Comparison of ENCODE assay signal across 1 cellular context in the genomic region with DNA sequence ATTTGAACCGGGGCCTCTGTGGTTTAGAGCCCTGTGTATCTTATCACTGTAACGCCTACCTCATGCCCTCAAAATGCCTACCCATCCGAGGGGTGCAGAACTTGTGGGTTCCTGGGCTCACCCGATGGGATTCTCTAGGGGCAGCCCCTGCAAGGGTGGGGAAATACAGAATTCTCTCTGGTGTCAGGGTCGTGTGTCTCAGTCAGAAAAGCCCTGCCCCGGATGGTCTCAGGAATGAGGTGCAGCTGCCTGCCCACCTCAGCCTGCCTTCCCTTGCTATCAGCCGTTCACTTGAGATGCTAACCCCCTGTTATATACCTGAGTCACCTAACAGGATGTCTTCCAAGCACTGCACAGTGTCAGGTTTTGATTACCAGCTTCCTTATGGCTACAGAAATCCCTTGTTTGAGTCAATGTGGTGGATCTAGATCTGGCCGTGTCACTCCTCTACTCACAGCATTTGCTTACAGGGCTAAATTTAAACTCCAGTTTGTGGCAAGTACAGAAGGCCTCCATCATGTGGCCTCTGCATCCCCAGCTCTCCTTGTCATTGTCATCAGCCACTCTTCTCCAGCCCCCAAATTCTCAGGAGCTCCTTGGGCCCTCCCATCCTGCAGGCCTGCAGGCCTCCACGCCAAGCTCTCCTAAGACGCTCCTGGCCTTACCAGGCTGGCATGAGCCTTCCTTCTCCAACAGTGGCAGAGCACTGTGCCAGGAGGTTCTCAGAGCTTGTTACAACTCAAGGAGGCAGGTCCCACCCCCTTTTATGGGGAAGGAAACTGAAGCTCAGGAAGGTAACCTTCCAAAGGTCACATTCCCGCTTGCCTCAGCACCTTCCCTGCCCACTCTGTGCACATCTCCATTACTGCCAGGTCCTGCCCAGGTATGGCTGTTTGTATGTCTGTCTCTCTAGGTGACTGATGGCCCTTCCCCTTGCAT.
TF ChIP-seq lines count a peak whose summit lies in the region.

No MANE protein-coding gene starts in this region.

TF ChIP-seq in GM23338, 12 proteins besides CTCF, POLR2A, EP300 and RAD21 (continued from another document):
- TF ChIP-seq, protein P1, sequence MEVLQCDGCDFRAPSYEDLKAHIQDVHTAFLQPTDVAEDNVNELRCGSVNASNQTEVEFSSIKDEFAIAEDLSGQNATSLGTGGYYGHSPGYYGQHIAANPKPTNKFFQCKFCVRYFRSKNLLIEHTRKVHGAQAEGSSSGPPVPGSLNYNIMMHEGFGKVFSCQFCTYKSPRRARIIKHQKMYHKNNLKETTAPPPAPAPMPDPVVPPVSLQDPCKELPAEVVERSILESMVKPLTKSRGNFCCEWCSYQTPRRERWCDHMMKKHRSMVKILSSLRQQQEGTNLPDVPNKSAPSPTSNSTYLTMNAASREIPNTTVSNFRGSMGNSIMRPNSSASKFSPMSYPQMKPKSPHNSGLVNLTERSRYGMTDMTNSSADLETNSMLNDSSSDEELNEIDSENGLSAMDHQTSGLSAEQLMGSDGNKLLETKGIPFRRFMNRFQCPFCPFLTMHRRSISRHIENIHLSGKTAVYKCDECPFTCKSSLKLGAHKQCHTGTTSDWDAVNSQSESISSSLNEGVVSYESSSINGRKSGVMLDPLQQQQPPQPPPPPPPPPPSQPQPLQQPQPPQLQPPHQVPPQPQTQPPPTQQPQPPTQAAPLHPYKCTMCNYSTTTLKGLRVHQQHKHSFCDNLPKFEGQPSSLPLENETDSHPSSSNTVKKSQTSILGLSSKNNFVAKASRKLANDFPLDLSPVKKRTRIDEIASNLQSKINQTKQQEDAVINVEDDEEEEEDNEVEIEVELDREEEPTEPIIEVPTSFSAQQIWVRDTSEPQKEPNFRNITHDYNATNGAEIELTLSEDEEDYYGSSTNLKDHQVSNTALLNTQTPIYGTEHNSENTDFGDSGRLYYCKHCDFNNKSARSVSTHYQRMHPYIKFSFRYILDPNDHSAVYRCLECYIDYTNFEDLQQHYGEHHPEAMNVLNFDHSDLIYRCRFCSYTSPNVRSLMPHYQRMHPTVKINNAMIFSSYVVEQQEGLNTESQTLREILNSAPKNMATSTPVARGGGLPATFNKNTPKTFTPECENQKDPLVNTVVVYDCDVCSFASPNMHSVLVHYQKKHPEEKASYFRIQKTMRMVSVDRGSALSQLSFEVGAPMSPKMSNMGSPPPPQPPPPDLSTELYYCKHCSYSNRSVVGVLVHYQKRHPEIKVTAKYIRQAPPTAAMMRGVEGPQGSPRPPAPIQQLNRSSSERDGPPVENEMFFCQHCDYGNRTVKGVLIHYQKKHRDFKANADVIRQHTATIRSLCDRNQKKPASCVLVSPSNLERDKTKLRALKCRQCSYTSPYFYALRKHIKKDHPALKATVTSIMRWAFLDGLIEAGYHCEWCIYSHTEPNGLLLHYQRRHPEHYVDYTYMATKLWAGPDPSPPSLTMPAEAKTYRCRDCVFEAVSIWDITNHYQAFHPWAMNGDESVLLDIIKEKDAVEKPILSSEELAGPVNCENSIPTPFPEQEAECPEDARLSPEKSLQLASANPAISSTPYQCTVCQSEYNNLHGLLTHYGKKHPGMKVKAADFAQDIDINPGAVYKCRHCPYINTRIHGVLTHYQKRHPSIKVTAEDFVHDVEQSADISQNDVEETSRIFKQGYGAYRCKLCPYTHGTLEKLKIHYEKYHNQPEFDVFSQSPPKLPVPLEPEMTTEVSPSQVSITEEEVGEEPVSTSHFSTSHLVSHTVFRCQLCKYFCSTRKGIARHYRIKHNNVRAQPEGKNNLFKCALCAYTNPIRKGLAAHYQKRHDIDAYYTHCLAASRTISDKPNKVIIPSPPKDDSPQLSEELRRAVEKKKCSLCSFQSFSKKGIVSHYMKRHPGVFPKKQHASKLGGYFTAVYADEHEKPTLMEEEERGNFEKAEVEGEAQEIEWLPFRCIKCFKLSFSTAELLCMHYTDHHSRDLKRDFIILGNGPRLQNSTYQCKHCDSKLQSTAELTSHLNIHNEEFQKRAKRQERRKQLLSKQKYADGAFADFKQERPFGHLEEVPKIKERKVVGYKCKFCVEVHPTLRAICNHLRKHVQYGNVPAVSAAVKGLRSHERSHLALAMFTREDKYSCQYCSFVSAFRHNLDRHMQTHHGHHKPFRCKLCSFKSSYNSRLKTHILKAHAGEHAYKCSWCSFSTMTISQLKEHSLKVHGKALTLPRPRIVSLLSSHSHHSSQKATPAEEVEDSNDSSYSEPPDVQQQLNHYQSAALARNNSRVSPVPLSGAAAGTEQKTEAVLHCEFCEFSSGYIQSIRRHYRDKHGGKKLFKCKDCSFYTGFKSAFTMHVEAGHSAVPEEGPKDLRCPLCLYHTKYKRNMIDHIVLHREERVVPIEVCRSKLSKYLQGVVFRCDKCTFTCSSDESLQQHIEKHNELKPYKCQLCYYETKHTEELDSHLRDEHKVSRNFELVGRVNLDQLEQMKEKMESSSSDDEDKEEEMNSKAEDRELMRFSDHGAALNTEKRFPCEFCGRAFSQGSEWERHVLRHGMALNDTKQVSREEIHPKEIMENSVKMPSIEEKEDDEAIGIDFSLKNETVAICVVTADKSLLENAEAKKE (CRISPR knock-in tag; IDR thresholded peaks at IDR 0.05), result no peak
- TF ChIP-seq STAT1 (IDR thresholded peaks at IDR 0.05; ENCODE audit: unreplicated experiment) (no peak), POLR2AphosphoS5 (IDR thresholded peaks at IDR 0.05; ENCODE audit: low read depth) (no peak), ZNF331 (CRISPR knock-in tag; IDR thresholded peaks at IDR 0.05; ENCODE audit: low read depth) (no peak), CREB1 (CRISPR knock-in tag; IDR thresholded peaks at IDR 0.05; ENCODE audit: low read depth) (no peak)
- TF ChIP-seq, protein P2, sequence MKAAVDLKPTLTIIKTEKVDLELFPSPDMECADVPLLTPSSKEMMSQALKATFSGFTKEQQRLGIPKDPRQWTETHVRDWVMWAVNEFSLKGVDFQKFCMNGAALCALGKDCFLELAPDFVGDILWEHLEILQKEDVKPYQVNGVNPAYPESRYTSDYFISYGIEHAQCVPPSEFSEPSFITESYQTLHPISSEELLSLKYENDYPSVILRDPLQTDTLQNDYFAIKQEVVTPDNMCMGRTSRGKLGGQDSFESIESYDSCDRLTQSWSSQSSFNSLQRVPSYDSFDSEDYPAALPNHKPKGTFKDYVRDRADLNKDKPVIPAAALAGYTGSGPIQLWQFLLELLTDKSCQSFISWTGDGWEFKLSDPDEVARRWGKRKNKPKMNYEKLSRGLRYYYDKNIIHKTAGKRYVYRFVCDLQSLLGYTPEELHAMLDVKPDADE (IDR thresholded peaks at IDR 0.05), result no peak
